ENCODE assay signal across 21 cellular contexts in genomic region chr5:140299056-140299455, GRCh38. TPM values are rescaled to one million over a fixed set of nuclear protein-coding genes. Genes with fewer than 3 reads are reported as not detected.
A peak's percentile ranks its signal among the peaks of the same experiment; 100 is the strongest.
DNase-seq lines count a peak whose midpoint lies in the region; ATAC-seq, FAIRE-seq and TF ChIP-seq lines count a peak whose summit lies in the region.
"Had no signal": no experiment of that assay in that cellular context is flagged by ENCODE, and none has a peak within 500 bp of the region (broad histone marks: within the 10 kb centered on the region; RNA-seq: fewer than 3 reads in every experiment).

No MANE protein-coding gene starts in this region.

- H3K9ac ChIP-seq in endodermal cell (ENCODE audit: extremely low read depth, low read length, poor library complexity, severe bottlenecking) = no peak overlapping the region

- intact Hi-C loops in left ventricle myocardium inferior (cut with micrococcal nuclease) = no loop called here
- intact Hi-C loops in heart left ventricle (cut with DNase I) = loop anchor here in 5 of 10 donors (5.0 kb wide), 3 partner anchors 37 to 52 kb away; no protein-coding TSS in a partner anchor
- intact Hi-C loops in uterus (cut with DNase I; ENCODE audit: low total_unique reads) = no loop called here

- H3K4me3 ChIP-seq in left ventricle myocardium inferior (no peak overlapping the region), heart left ventricle (no peak overlapping the region), endodermal cell (ENCODE audit: low read length) (no peak overlapping the region), uterus (no peak overlapping the region), small intestine (ENCODE audit: low read depth in 1 of 2, low read length in 2 of 2) (no peak overlapping the region)

- no peak overlapping the region for H3K4me3 Mint-ChIP-seq in endodermal cell
- H3K4me3 Mint-ChIP-seq in nephron = peak overlapping the region; percentile 31 to 59 (median 56)
- H3K4me3 Mint-ChIP-seq: dendritic cell treated with granulocyte-macrophage colony-stimulating factor and Interleukin-4, amounts not matched to agents 40 ng/mL and 50 ng/mL, for 4 days; stimulated activated naive CD8-positive, alpha-beta T cell treated with anti-CD3 and anti-CD28 coated beads, Interleukin-15, amount 100 ng/mL, for 72 hours had no signal

- H3K9me3 Mint-ChIP-seq in endodermal cell (no peaks in the 10 kb centered on the region), nephron (no peaks in the 10 kb centered on the region)
- H3K9me3 Mint-ChIP-seq: activated naive CD4-positive, alpha-beta T cell treated with anti-CD3 and anti-CD28 coated beads, Interleukin-2, amount 50 U/mL, for 72 hours; dendritic cell treated with granulocyte-macrophage colony-stimulating factor and Interleukin-4, amounts not matched to agents 40 ng/mL and 50 ng/mL, for 4 days; stimulated activated naive CD8-positive, alpha-beta T cell treated with anti-CD3 and anti-CD28 coated beads, Interleukin-15, amount 100 ng/mL, for 72 hours had no signal

- no peak for FAIRE-seq in frontal cortex (lab: Jason Lieb, UNC)
- FAIRE-seq in small intestine (lab: Jason Lieb, UNC) = no peak
- FAIRE-seq: H54 had no signal

- TF ChIP-seq CTCF in left ventricle myocardium inferior (IDR thresholded peaks at IDR 0.05; ENCODE audit: borderline replicate concordance) = no peak
- TF ChIP-seq CTCF in heart left ventricle (IDR thresholded peaks at IDR 0.05) = no peak
- TF ChIP-seq CTCF in endodermal cell (conservative IDR thresholded peaks at IDR 0.05) = no peak
- no peak for TF ChIP-seq CTCF in nephron (IDR thresholded peaks at IDR 0.05; ENCODE audit: unreplicated experiment in 3 of 3)
- TF ChIP-seq CTCF in uterus (IDR thresholded peaks at IDR 0.05) = no peak

- H3K4me1 ChIP-seq in left ventricle myocardium inferior = peaks cover 95% of the 10 kb centered on the region
- peaks cover 13 to 77% (median 61%) of the 10 kb centered on the region in 12 donors for H3K4me1 ChIP-seq in heart left ventricle
- H3K4me1 ChIP-seq in endodermal cell (ENCODE audit: control insufficient read depth, insufficient read depth, low read length) = peaks cover 3% of the 10 kb centered on the region
- peaks cover 0 to 18% of the 10 kb centered on the region in 2 donors for H3K4me1 ChIP-seq in uterus
- H3K4me1 ChIP-seq in small intestine (ENCODE audit: control insufficient read depth in 2 of 2, insufficient read depth in 1 of 2, low read depth in 1 of 2, low read length in 1 of 2) = peaks cover 0 to 10% of the 10 kb centered on the region in 2 donors

- H3K27ac ChIP-seq in left ventricle myocardium inferior (replicated peaks) = peak overlapping the region; percentile 85
- peak overlapping the region in 6 of 12 donors; percentile 23 to 84 (median 74) for H3K27ac ChIP-seq in heart left ventricle
- no peak overlapping the region for H3K27ac ChIP-seq in endodermal cell (ENCODE audit: low read depth, low read length)
- peak overlapping the region; percentile 68 to 75 for H3K27ac ChIP-seq in uterus
- no peak overlapping the region for H3K27ac ChIP-seq in small intestine (ENCODE audit: low read depth in 1 of 2, low read length in 1 of 2)
- H3K27ac ChIP-seq: C4-2B, HL-60 had no signal

- H3K27me3 ChIP-seq in left ventricle myocardium inferior (ENCODE audit: low read depth) = no peaks in the 10 kb centered on the region
- no peaks in the 10 kb centered on the region for H3K27me3 ChIP-seq in heart left ventricle
- H3K27me3 ChIP-seq in endodermal cell (ENCODE audit: control insufficient read depth, insufficient read depth, low read length, poor library complexity, severe bottlenecking) = no peaks in the 10 kb centered on the region
- no peaks in the 10 kb centered on the region for H3K27me3 ChIP-seq in uterus
- H3K27me3 ChIP-seq in small intestine (ENCODE audit: control insufficient read depth in 2 of 2, insufficient read depth in 2 of 2, low read length in 2 of 2) = no peaks in the 10 kb centered on the region

- TF ChIP-seq POLR2A in heart left ventricle (IDR thresholded peaks at IDR 0.05) (no peak), uterus (IDR thresholded peaks at IDR 0.05) (no peak)

- peaks cover 29% of the 10 kb centered on the region for H3K4me1 Mint-ChIP-seq in endodermal cell
- peaks cover 66% of the 10 kb centered on the region for H3K4me1 Mint-ChIP-seq in nephron

- H3K27me3 Mint-ChIP-seq in endodermal cell (ENCODE audit: insufficient read depth) = no peaks in the 10 kb centered on the region
- no peaks in the 10 kb centered on the region for H3K27me3 Mint-ChIP-seq in nephron (ENCODE audit: low read depth)
- H3K27me3 Mint-ChIP-seq: dendritic cell treated with granulocyte-macrophage colony-stimulating factor and Interleukin-4, amounts not matched to agents 40 ng/mL and 50 ng/mL, for 4 days; stimulated activated naive CD8-positive, alpha-beta T cell treated with anti-CD3 and anti-CD28 coated beads, Interleukin-15, amount 100 ng/mL, for 72 hours had no signal

- WGBS in heart left ventricle, 4 donors = 91 to 98% (median 91%) methylated on average over 5 of the region's 5 CpGs
- WGBS in endodermal cell (ENCODE audit: insufficient coverage in 1 of 2, insufficient read length in 1 of 2), 2 experiments = 86 to 95% methylated on average over 4 to 5 of the region's 5 CpGs
- WGBS in small intestine, 3 donors = 81 to 87% (median 82%) methylated on average over 5 of the region's 5 CpGs

- no peak for ATAC-seq in heart left ventricle
- ATAC-seq: activated naive CD4-positive, alpha-beta T cell treated with anti-CD3 and anti-CD28 coated beads, Interleukin-2, amount 50 U/mL, for 72 hours; left colon; stimulated activated naive CD8-positive, alpha-beta T cell treated with anti-CD3 and anti-CD28 coated beads, Interleukin-15, amount 100 ng/mL, for 72 hours had no signal

- H3K36me3 Mint-ChIP-seq in endodermal cell (ENCODE audit: low read depth) = peaks cover 17% of the 10 kb centered on the region
- peaks cover 21% of the 10 kb centered on the region for H3K36me3 Mint-ChIP-seq in nephron (ENCODE audit: low read depth)

- H3K27ac Mint-ChIP-seq in endodermal cell (peak overlapping the region; percentile 77), nephron (no peak overlapping the region)
- H3K27ac Mint-ChIP-seq: activated naive CD4-positive, alpha-beta T cell treated with anti-CD3 and anti-CD28 coated beads, Interleukin-2, amount 50 U/mL, for 72 hours; dendritic cell treated with granulocyte-macrophage colony-stimulating factor and Interleukin-4, amounts not matched to agents 40 ng/mL and 50 ng/mL, for 4 days had no signal

- H3K36me3 ChIP-seq in left ventricle myocardium inferior (peaks cover 17% of the 10 kb centered on the region), heart left ventricle (peaks cover 0 to 28% (median 19%) of the 10 kb centered on the region in 9 donors), endodermal cell (ENCODE audit: control insufficient read depth, insufficient read depth, low read length) (peaks cover 22% of the 10 kb centered on the region), uterus (no peaks in the 10 kb centered on the region), small intestine (ENCODE audit: control insufficient read depth in 2 of 2, insufficient read depth in 2 of 2, low read length in 2 of 2) (no peaks in the 10 kb centered on the region)

- no peaks in the 10 kb centered on the region for H3K9me3 ChIP-seq in left ventricle myocardium inferior (replicated peaks)
- H3K9me3 ChIP-seq in heart left ventricle = no peaks in the 10 kb centered on the region
- no peaks in the 10 kb centered on the region for H3K9me3 ChIP-seq in endodermal cell (ENCODE audit: control insufficient read depth, low read length)
- H3K9me3 ChIP-seq in uterus = no peaks in the 10 kb centered on the region
- H3K9me3 ChIP-seq in small intestine (ENCODE audit: control insufficient read depth, low read depth) = no peaks in the 10 kb centered on the region

- DNase-seq in left ventricle myocardium inferior (no peak), heart left ventricle (no peak), endodermal cell (no peak), uterus (no peak), frontal cortex (ENCODE audit: low spot score in 2 of 2) (no peak), small intestine (no peak), AG08395 (ENCODE audit: low spot score) (no peak)
- DNase-seq: activated T-cell treated with anti-CD3 and anti-CD28 coated beads, Interleukin-2, amount 50 U/mL, for 48 hours; DMS 273 treated with DMSO at 0.1 percent for 48 hours; GDM1; left colon; NCI-H2029; occipital lobe; stimulated activated CD4-positive, alpha-beta T cell treated with anti-CD3 and anti-CD28 coated beads, Interleukin-4, amount 100 ng/mL, for 1 hour; stimulated activated naive CD8-positive, alpha-beta T cell treated with anti-CD3 and anti-CD28 coated beads, Interleukin-15, amount 100 ng/mL, for 72 hours had no signal

RNA-seq across cellular contexts. Expression of gene PFDN1, which starts 3.8 kb away (rescaled TPM):
- total RNA-seq in left ventricle myocardium inferior (68.7 TPM), heart left ventricle (100 to 1,000 TPM in 1 of 9 donors, 10 to 100 TPM in 8; 53.8 to 130 (median 72.3) TPM), endodermal cell (10 to 100 TPM; 62.9 to 64.4 TPM), uterus (100 to 1,000 TPM in 1 of 4 donors, 10 to 100 TPM in 3; 42.7 to 102 (median 70.9) TPM), frontal cortex (44.8 TPM)
- polyA plus RNA-seq in heart left ventricle (100 to 1,000 TPM in 1 of 2 donors, 10 to 100 TPM in 1; 93.8 to 140 TPM), small intestine (10 to 100 TPM; 66.0 to 73.1 (median 67.6) TPM)
- polyA plus RNA-seq in endodermal cell (2013, experiment 1 of 2) = 85.4 TPM
- 81.5 TPM for polyA plus RNA-seq in endodermal cell (2013, experiment 2 of 2)

RNA-seq across cellular contexts. Expression of gene HBEGF, which starts 47.3 kb away (rescaled TPM):
- total RNA-seq in left ventricle myocardium inferior (27.2 TPM), heart left ventricle (10 to 100 TPM; 23.6 to 60.1 (median 34.9) TPM), endodermal cell (1 to 10 TPM; 1.4 to 2.1 TPM), uterus (10 to 100 TPM in 2 of 4 donors, 1 to 10 TPM in 1, under 1 TPM in 1; 0.77 to 24.4 (median 8.4) TPM), frontal cortex (12.6 TPM)
- polyA plus RNA-seq in heart left ventricle (10 to 100 TPM; 18.2 to 50.7 TPM), small intestine (10 to 100 TPM; 10.3 to 18.1 (median 17.3) TPM)
- polyA plus RNA-seq in endodermal cell (2013, experiment 1 of 2) = 1.8 TPM
- polyA plus RNA-seq in endodermal cell (2013, experiment 2 of 2) = 2.1 TPM

Comparison
In these comparisons a context has a peak if more than half of its experiments do, and no peak if none do; other contexts are left out.
1. H3K27ac ChIP-seq: peak in left ventricle myocardium inferior (single experiment) and uterus (2 of 2); none in endodermal cell (single experiment) and small intestine (0 of 2).